9 cellular contexts compared by ENCODE assay signal in the genomic region with DNA sequence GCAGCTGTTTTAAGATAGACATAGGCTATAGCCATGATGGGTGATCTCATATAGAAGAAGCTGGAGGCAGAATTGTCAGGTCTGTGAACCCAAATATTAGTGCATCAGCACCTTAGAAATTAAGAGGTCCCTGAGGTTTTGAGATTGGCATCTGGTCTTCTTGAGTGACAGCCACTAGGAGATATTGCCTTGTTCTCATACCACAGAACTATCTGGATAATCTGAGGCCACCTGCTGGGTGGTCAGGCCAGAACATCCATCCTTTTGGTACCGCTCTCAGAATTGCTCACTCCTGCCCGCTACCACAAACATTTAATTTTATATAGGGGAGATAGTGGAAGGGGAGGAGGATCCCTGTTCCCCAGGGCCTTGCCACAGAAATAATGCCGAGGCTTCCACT.
DNase-seq lines count a peak whose midpoint lies in the region; ATAC-seq, FAIRE-seq and TF ChIP-seq lines count a peak whose summit lies in the region.
"Had no signal": no experiment of that assay in that cellular context is flagged by ENCODE, and none has a peak within 500 bp of the region (broad histone marks: within the 10 kb centered on the region; RNA-seq: fewer than 3 reads in every experiment).

No MANE protein-coding gene starts in this region.

- 0 out of 2 replicates have a peak, but pooled peaks have one; percentile 37 for ATAC-seq in HCT116
- ATAC-seq in activated B cell treated with CpG ODN at 0.5 μM for 24 hours (ENCODE audit: low read depth) = peak; percentile 72
- ATAC-seq in HepG2 = peak; percentile 88
- no peak for ATAC-seq in GM23338

- in situ Hi-C loops in HepG2 (cut with HindIII; ENCODE audit: extremely low pct_ligation_motif_present, low pct_unique_long_range_greater_than_20kb) = no loop called here

- TF ChIP-seq RAD21 in HCT116 (IDR thresholded peaks at IDR 0.05; ENCODE audit: low read depth) = peak; percentile 48; the same call in 1 of the 2 replicates
- TF ChIP-seq RAD21 in HepG2 (CRISPR knock-in tag; IDR thresholded peaks at IDR 0.05) = no peak

- DNase-seq in D341Med (ENCODE audit: low spot score) = peak; percentile 25
- DNase-seq in HCT116 (ENCODE audit: low read depth, low spot score) = no peak
- no peak for DNase-seq in activated B cell treated with CpG ODN at 0.5 μM for 24 hours
- peak; percentile 12 for DNase-seq in HepG2 (ENCODE audit: low spot score)
- DNase-seq in GM12891 (ENCODE audit: insufficient read length, low spot score) = no peak
- no peak for DNase-seq in activated CD8-positive, alpha-beta memory T cell treated with anti-CD3 and anti-CD28 coated beads, Interleukin-2, amount 50 U/mL, for 48 hours
- DNase-seq in stimulated activated CD4-positive, alpha-beta T cell treated with anti-CD3 and anti-CD28 coated beads, Interleukin-4, amount 100 ng/mL, for 1 hour = no peak
- no peak for DNase-seq in GM23338 (ENCODE audit: low spot score)

- no peaks in the 10 kb centered on the region for H3K9me2 ChIP-seq in HCT116 (ENCODE audit: insufficient read depth)
- no peaks in the 10 kb centered on the region for H3K9me2 ChIP-seq in GM23338 (ENCODE audit: insufficient read depth)

- TF ChIP-seq POLR2A in HCT116 (IDR thresholded peaks at IDR 0.05; ENCODE audit: borderline replicate concordance, extremely low read depth, insufficient read depth, insufficient read length) (no peak), HepG2 (IDR thresholded peaks at IDR 0.05; ENCODE audit: insufficient read depth in 1 of 2, low read depth in 2 of 2, low read length in 2 of 2) (no peak), GM12891 (IDR thresholded peaks at IDR 0.05; ENCODE audit: low read depth, low read length) (no peak)

- FAIRE-seq in HepG2 (lab: Jason Lieb, UNC) (no peak), GM12891 (lab: Jason Lieb, UNC) (no peak)
- FAIRE-seq: colon had no signal

- no peaks in the 10 kb centered on the region for H3F3A ChIP-seq in GM23338 (replicated peaks; ENCODE audit: low read depth)

- H3K27me3 ChIP-seq in HCT116 (ENCODE audit: insufficient read depth, low read length) (no peaks in the 10 kb centered on the region), HepG2 (ENCODE audit: control insufficient read depth in 1 of 2, insufficient read depth in 2 of 2, low read length in 2 of 2) (0 out of 5 replicates have a peak, but pooled peaks cover 0 to 5% of the 10 kb centered on the region in 2 experiments), GM23338 (ENCODE audit: insufficient read depth) (no peaks in the 10 kb centered on the region)

- H4K20me1 ChIP-seq in HCT116 (ENCODE audit: insufficient read depth) (no peaks in the 10 kb centered on the region), HepG2 (ENCODE audit: insufficient read depth, low read length) (no peaks in the 10 kb centered on the region), GM23338 (replicated peaks; ENCODE audit: insufficient read depth) (no peaks in the 10 kb centered on the region)

- POLR2A ChIA-PET in HCT116 (lab: Charles Lee) (interaction anchor here (1.2 to 1.9 kb wide), 3 partner anchors 375 to 410 kb away, joined by 3 to 7 read pairs (median 6); partner anchors contain the start of gene NFKBIZ), activated B cell treated with CpG ODN at 0.5 μM for 24 hours (lab: Charles Lee) (interaction anchor here (1.1 to 3.8 kb wide), 14 partner anchors 227 to 547 kb away, joined by 3 to 31 read pairs (median 18); partner anchors contain the start of genes CEP97 and NFKBIZ), HepG2 (lab: Yijun Ruan, JAX) (no interaction called here)

- no peaks in the 10 kb centered on the region for H3K9me3 Mint-ChIP-seq in activated B cell treated with CpG ODN at 0.5 μM for 24 hours
- peaks cover 3% of the 10 kb centered on the region; the same call in 2 of the 3 replicates for H3K9me3 Mint-ChIP-seq in GM23338

- TF ChIP-seq CTCF in HCT116 (IDR thresholded peaks at IDR 0.05 in 2 of 3, conservative IDR thresholded peaks at IDR 0.05 in 1 of 3; ENCODE audit: borderline replicate concordance in 1 of 3, insufficient read depth in 1 of 3, low read depth in 2 of 3, low read length in 2 of 3) (peak in 1 of 3 experiments; percentile 37; a peak in 1 of 6 replicates), activated B cell treated with CpG ODN at 0.5 μM for 24 hours (IDR thresholded peaks at IDR 0.05) (no peak), HepG2 (CRISPR knock-in tag; IDR thresholded peaks at IDR 0.05) (peak; percentile 44), GM23338 (conservative IDR thresholded peaks at IDR 0.05; ENCODE audit: low read depth in 2 of 2) (no peak)

- H3K4me1 ChIP-seq in HCT116 (ENCODE audit: control insufficient read depth in 1 of 2, insufficient read depth in 2 of 2, low read length in 2 of 2) (no peaks in the 10 kb centered on the region), HepG2 (ENCODE audit: insufficient read depth, low read length) (no peaks in the 10 kb centered on the region), GM23338 (ENCODE audit: insufficient read depth) (no peaks in the 10 kb centered on the region)

- H3K79me2 ChIP-seq in HCT116 (ENCODE audit: insufficient read depth, low read length) (no peaks in the 10 kb centered on the region), HepG2 (ENCODE audit: insufficient read depth, low read length) (no peaks in the 10 kb centered on the region), GM23338 (replicated peaks; ENCODE audit: insufficient read depth) (no peaks in the 10 kb centered on the region)

- RAD21 ChIA-PET in HCT116 (lab: Charles Lee; ENCODE audit: low non-redundant PET in 1 of 2, low total read pairs in 2 of 2, uncharacterized antibody in 2 of 2, unreplicated experiment in 2 of 2) = interaction anchor here (1.4 to 1.7 kb wide), 2 partner anchors 312 to 415 kb away, joined by 4 to 12 read pairs; no protein-coding TSS in a partner anchor

- H3K27ac ChIP-seq in HCT116 (ENCODE audit: low read depth, low read length) (no peak overlapping the region), HepG2 (ENCODE audit: extremely low read length, insufficient read depth, low read length) (no peak overlapping the region), GM23338 (ENCODE audit: low read depth) (no peak overlapping the region)

- H3K4me3 ChIP-seq in HCT116 (replicated peaks in 1 of 2; ENCODE audit: low read depth in 1 of 2, low read length in 2 of 2) (no peak overlapping the region), HepG2 (replicated peaks in 1 of 3; ENCODE audit: insufficient read depth in 1 of 3, low read depth in 2 of 3, low read length in 3 of 3) (no peak overlapping the region), GM23338 (no peak overlapping the region)

- H3K36me3 Mint-ChIP-seq in activated B cell treated with CpG ODN at 0.5 μM for 24 hours (ENCODE audit: low read depth) = no peaks in the 10 kb centered on the region
- H3K36me3 Mint-ChIP-seq in GM23338 (ENCODE audit: low read depth) = no peaks in the 10 kb centered on the region

- CTCF ChIA-PET in HCT116 (lab: Charles Lee) = interaction anchor here (1.5 to 2.6 kb wide), 6 partner anchors 312 to 421 kb away, joined by 3 to 121 read pairs (median 18); no protein-coding TSS in a partner anchor
- CTCF ChIA-PET in activated B cell treated with CpG ODN at 0.5 μM for 24 hours (lab: Charles Lee) = interaction anchor here (0.6 to 11.2 kb wide), 30 partner anchors 126 to 503 kb away, joined by 3 to 847 read pairs (median 7); partner anchors contain the start of gene NFKBIZ
- CTCF ChIA-PET in HepG2 (lab: Yijun Ruan, JAX; ENCODE audit: low intra/inter-chr PET ratio, low total read pairs) = interaction anchor here (0.9 to 3.8 kb wide), 4 partner anchors 410 to 421 kb away, joined by 3 to 24 read pairs (median 16); no protein-coding TSS in a partner anchor

- H3K27ac Mint-ChIP-seq in activated B cell treated with CpG ODN at 0.5 μM for 24 hours (peak overlapping the region; percentile 36), GM23338 (no peak overlapping the region)

- no peaks in the 10 kb centered on the region for H3K36me3 ChIP-seq in HCT116 (ENCODE audit: control insufficient read depth in 1 of 2, insufficient read depth in 2 of 2, low read length in 2 of 2)
- no peaks in the 10 kb centered on the region for H3K36me3 ChIP-seq in HepG2 (replicated peaks in 1 of 2; ENCODE audit: control insufficient read depth in 1 of 2, insufficient read depth in 2 of 2, low read length in 2 of 2)
- H3K36me3 ChIP-seq in GM23338 (ENCODE audit: insufficient read depth) = no peaks in the 10 kb centered on the region

- no peak overlapping the region for H3K4me3 Mint-ChIP-seq in activated B cell treated with CpG ODN at 0.5 μM for 24 hours
- H3K4me3 Mint-ChIP-seq in GM23338 = no peak overlapping the region

- no TSS peak for BruUV-seq in HCT116 (replicated peaks; lab: Mats Ljungman, UMichigan)
- no TSS peak for BruUV-seq in HepG2 (replicated peaks; lab: Mats Ljungman, UMichigan)

- intact Hi-C loops in HCT116 (cut with micrococcal nuclease) (loop anchor here (2.0 kb wide), 1 partner anchor 529 kb away; no protein-coding TSS in a partner anchor), activated B cell treated with CpG ODN at 0.5 μM for 24 hours (cut with micrococcal nuclease) (loop anchor here (1.0 to 10.0 kb wide), 6 partner anchors 147 to 709 kb away; partner anchors contain the start of gene SENP7), HepG2 (cut with micrococcal nuclease; ENCODE audit: unreplicated experiment) (no loop called here)

- H3K4me2 ChIP-seq in HCT116 (ENCODE audit: low read length) (no peak overlapping the region), HepG2 (ENCODE audit: low read depth, low read length) (no peak overlapping the region), GM23338 (no peak overlapping the region)

- H3K9ac ChIP-seq in HCT116 (ENCODE audit: low read length) (no peak overlapping the region), HepG2 (ENCODE audit: insufficient read depth, low read depth, low read length) (no peak overlapping the region)

- TF ChIP-seq EP300 in HepG2 (IDR thresholded peaks at IDR 0.05; ENCODE audit: low read depth in 2 of 2, low read length in 2 of 2) (no peak), HepG2 (CRISPR knock-in tag; IDR thresholded peaks at IDR 0.05; ENCODE audit: borderline replicate concordance) (no peak)

- no peaks in the 10 kb centered on the region for H3K27me3 Mint-ChIP-seq in activated B cell treated with CpG ODN at 0.5 μM for 24 hours
- H3K27me3 Mint-ChIP-seq in GM23338 (ENCODE audit: insufficient read depth, low read depth, poor library complexity) = no peaks in the 10 kb centered on the region

- WGBS in HepG2 (ENCODE audit: low lambda C conversion rate) = 24% methylated on average over 2 of the region's 3 CpGs

- H2AFZ ChIP-seq in HCT116 (ENCODE audit: low read depth, low read length, poor library complexity, severe bottlenecking) (no peak overlapping the region), HepG2 (ENCODE audit: low read length) (no peak overlapping the region), GM23338 (no peak overlapping the region)

- no peaks in the 10 kb centered on the region for H3K9me3 ChIP-seq in HCT116 (ENCODE audit: control insufficient read depth in 1 of 2, insufficient read depth in 1 of 2, low read depth in 1 of 2, low read length in 2 of 2)
- H3K9me3 ChIP-seq in HepG2 (ENCODE audit: low read length) = no peaks in the 10 kb centered on the region

- H3K4me1 Mint-ChIP-seq in activated B cell treated with CpG ODN at 0.5 μM for 24 hours = peaks cover 45% of the 10 kb centered on the region
- H3K4me1 Mint-ChIP-seq in GM23338 = peaks cover 4% of the 10 kb centered on the region; the same call in 2 of the 3 replicates

TF ChIP-seq in HCT116, 20 proteins besides CTCF, POLR2A, EP300 and RAD21:
- no peak for TF ChIP-seq ZFX (IDR thresholded peaks at IDR 0.05)

TF ChIP-seq in GM23338, 12 proteins besides CTCF, POLR2A, EP300 and RAD21 (continues in another document):
- TF ChIP-seq STAT1 (IDR thresholded peaks at IDR 0.05; ENCODE audit: unreplicated experiment) = no peak

Comparison
In these comparisons a context has a peak if more than half of its experiments do, and no peak if none do; other contexts are left out.
1. DNase-seq: peak in D341Med (single experiment) and HepG2 (single experiment); none in HCT116 (single experiment), activated B cell treated with CpG ODN at 0.5 μM for 24 hours (single experiment), GM12891 (single experiment), activated CD8-positive, alpha-beta memory T cell treated with anti-CD3 and anti-CD28 coated beads, Interleukin-2, amount 50 U/mL, for 48 hours (single experiment), stimulated activated CD4-positive, alpha-beta T cell treated with anti-CD3 and anti-CD28 coated beads, Interleukin-4, amount 100 ng/mL, for 1 hour (single experiment) and GM23338 (single experiment).